26 cellular contexts compared by ENCODE assay signal in the genomic region with DNA sequence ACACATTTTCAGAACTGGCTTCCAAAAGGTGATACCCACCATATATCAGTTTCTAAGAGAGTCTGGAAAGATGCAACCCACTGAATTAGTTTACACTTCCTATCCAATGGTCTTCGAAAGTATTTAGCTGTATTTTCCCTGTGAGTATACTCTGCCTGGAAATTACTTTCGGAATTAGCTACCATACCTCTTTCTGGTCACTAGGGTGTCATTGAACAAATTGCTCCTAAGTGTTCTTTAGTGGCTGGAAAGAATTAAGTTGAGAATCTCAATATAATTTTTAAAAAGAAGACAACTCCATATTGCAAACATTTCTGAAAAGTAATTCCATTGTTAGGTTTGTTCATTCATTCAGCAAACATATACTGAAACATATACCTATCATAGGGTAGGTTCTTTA.
"Had no signal": no experiment of that assay in that cellular context is flagged by ENCODE, and none has a peak within 500 bp of the region (broad histone marks: within the 10 kb centered on the region; RNA-seq: fewer than 3 reads in every experiment).

No MANE protein-coding gene starts in this region.

- ATAC-seq: activated CD4-positive, alpha-beta T cell treated with anti-CD3 and anti-CD28 coated beads for 36 hours; activated CD8-positive, alpha-beta T cell treated with anti-CD3 and anti-CD28 coated beads for 36 hours; activated T-cell treated with anti-CD3 and anti-CD28 coated beads, Interleukin-2, amount 50 U/mL, for 72 hours; Panc1 had no signal

- H3K4me3 ChIP-seq: adrenal gland, SJCRH30 had no signal

- H3K9me3 Mint-ChIP-seq: activated CD8-positive, alpha-beta T cell treated with anti-CD3 and anti-CD28 coated beads for 36 hours; activated naive CD8-positive, alpha-beta T cell treated with anti-CD3 and anti-CD28 coated beads, Interleukin-2, amount 10 ng/mL, durations not matched to agents 7 days and 5 days; activated T-helper 2 cell treated with anti-CD3 and anti-CD28 coated beads, Interferon-gamma antibody, Interleukin-2, Interleukin-4, amounts not matched to agents 10 μg/mL and 5 μg/mL and 100 μg/mL, durations not matched to agents 14 hours and 24 hours and 36 hours had no signal

- DNase-seq: activated CD4-positive, alpha-beta T cell treated with anti-CD3 and anti-CD28 coated beads for 36 hours; activated CD8-positive, alpha-beta memory T cell treated with anti-CD3 and anti-CD28 coated beads, Interleukin-2, amount 50 U/mL, for 4 hours; activated CD8-positive, alpha-beta T cell treated with anti-CD3 and anti-CD28 coated beads for 36 hours; activated naive CD4-positive, alpha-beta T cell treated with anti-CD3 and anti-CD28 coated beads, Interleukin-2, amount 50 U/mL, for 16 hours; activated naive CD8-positive, alpha-beta T cell treated with anti-CD3 and anti-CD28 coated beads, Interleukin-2, amount 10 ng/mL, durations not matched to agents 7 days and 5 days; activated T-cell treated with anti-CD3 and anti-CD28 coated beads, Interleukin-2, amount 50 U/mL, for 72 hours; adrenal gland; anterior cingulate cortex; cerebellar nuclear complex; NCI-H1092; NCI-H1417; NCI-H1930; NCI-H2171; NCI-H2227 treated with DMSO at 0.1 percent for 48 hours; NCI-H446 treated with DMSO at 0.1 percent for 48 hours; NCI-H526; NCI-H774; OCI-M1; Right ventricle myocardium superior; SJCRH30; SK-N-SH; T-helper 1 cell had no signal

- H3K4me3 Mint-ChIP-seq: activated CD4-positive, alpha-beta T cell treated with anti-CD3 and anti-CD28 coated beads for 36 hours; activated CD8-positive, alpha-beta T cell treated with anti-CD3 and anti-CD28 coated beads for 36 hours; activated naive CD8-positive, alpha-beta T cell treated with anti-CD3 and anti-CD28 coated beads, Interleukin-2, amount 10 ng/mL, durations not matched to agents 7 days and 5 days; activated T-cell treated with anti-CD3 and anti-CD28 coated beads, Interleukin-2, amount 50 U/mL, for 72 hours had no signal

- H3K36me3 Mint-ChIP-seq: activated naive CD8-positive, alpha-beta T cell treated with anti-CD3 and anti-CD28 coated beads, Interleukin-2, amount 10 ng/mL, durations not matched to agents 7 days and 5 days had no signal

- H3K4me1 ChIP-seq: adrenal gland had no signal

- H3K9me3 ChIP-seq: adrenal gland, SK-N-SH had no signal

- H3K27ac Mint-ChIP-seq: activated CD4-positive, alpha-beta T cell treated with anti-CD3 and anti-CD28 coated beads for 36 hours; activated CD8-positive, alpha-beta T cell treated with anti-CD3 and anti-CD28 coated beads for 36 hours; activated naive CD8-positive, alpha-beta T cell treated with anti-CD3 and anti-CD28 coated beads, Interleukin-2, amount 10 ng/mL, durations not matched to agents 7 days and 5 days; activated T-cell treated with anti-CD3 and anti-CD28 coated beads, Interleukin-2, amount 50 U/mL, for 72 hours; activated T-helper 2 cell treated with anti-CD3 and anti-CD28 coated beads, Interferon-gamma antibody, Interleukin-2, Interleukin-4, amounts not matched to agents 10 μg/mL and 5 μg/mL and 100 μg/mL, durations not matched to agents 14 hours and 24 hours and 36 hours had no signal

- H3K27ac ChIP-seq: adrenal gland, RWPE1, SJCRH30, VCaP had no signal

- H3K36me3 ChIP-seq: adrenal gland, SJCRH30 had no signal

- H3K9ac ChIP-seq: SK-N-SH had no signal

- H3K4me2 ChIP-seq: SK-N-SH had no signal

- H3K27me3 ChIP-seq: adrenal gland, SJCRH30 had no signal

- H3K4me1 Mint-ChIP-seq: activated CD4-positive, alpha-beta T cell treated with anti-CD3 and anti-CD28 coated beads for 36 hours; activated naive CD8-positive, alpha-beta T cell treated with anti-CD3 and anti-CD28 coated beads, Interleukin-2, amount 10 ng/mL, durations not matched to agents 7 days and 5 days had no signal

- H3K27me3 Mint-ChIP-seq: activated CD4-positive, alpha-beta T cell treated with anti-CD3 and anti-CD28 coated beads for 36 hours; activated naive CD8-positive, alpha-beta T cell treated with anti-CD3 and anti-CD28 coated beads, Interleukin-2, amount 10 ng/mL, durations not matched to agents 7 days and 5 days had no signal
